17 cellular contexts compared by ENCODE assay signal in the genomic region with DNA sequence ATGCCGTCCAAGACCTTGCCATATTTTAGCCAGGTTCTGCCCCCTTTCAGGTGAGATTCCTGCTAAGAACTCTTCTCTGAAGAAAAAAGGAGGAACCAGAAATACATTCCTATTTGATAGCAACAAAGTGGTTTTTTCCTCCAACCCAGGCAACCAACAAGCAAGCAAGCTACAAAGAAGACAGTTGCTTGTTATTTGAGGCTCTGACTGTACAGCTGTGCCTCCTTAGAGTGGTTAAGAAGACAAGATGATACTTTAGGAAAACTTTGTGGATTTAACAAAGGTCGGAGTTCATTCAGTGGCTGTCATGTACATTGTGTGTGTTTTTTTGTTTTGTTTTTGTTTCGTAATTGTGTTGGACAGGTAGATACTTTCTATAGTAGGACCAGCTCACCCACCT. TPM values are rescaled to one million over a fixed set of nuclear protein-coding genes. Genes with fewer than 3 reads are reported as not detected.
DNase-seq lines count a peak whose midpoint lies in the region; ATAC-seq and TF ChIP-seq lines count a peak whose summit lies in the region.
"Had no signal": no experiment of that assay in that cellular context is flagged by ENCODE, and none has a peak within 500 bp of the region (broad histone marks: within the 10 kb centered on the region; RNA-seq: fewer than 3 reads in every experiment).

No MANE protein-coding gene starts in this region.

- H3K23ac ChIP-seq in mesenchymal stem cell (ENCODE audit: low read length in 2 of 2) = no peak overlapping the region

- peak overlapping the region; percentile 42 for H2AK5ac ChIP-seq in mesenchymal stem cell (ENCODE audit: low read length, severe bottlenecking)

- DNase-seq in HFFc6 (no peak), brain microvascular endothelial cell (no peak), mesenchymal stem cell (no peak), stomach (no peak), esophagus muscularis mucosa (ENCODE audit: extremely low spot score) (no peak), DMS114 treated with DMSO at 0.1 percent for 48 hours (lab: John Stamatoyannopoulos, UW; ENCODE audit: unreplicated experiment) (no peak)
- no peak for DNase-seq in stimulated activated CD4-positive, alpha-beta T cell treated with anti-CD3 and anti-CD28 coated beads, Interleukin-4, amount 100 ng/mL, for 4 hours
- DNase-seq: activated CD4-positive, alpha-beta T cell treated with anti-CD3 and anti-CD28 coated beads for 48 hours; activated naive CD8-positive, alpha-beta T cell treated with anti-CD3 and anti-CD28 coated beads, Interleukin-2, amount 50 U/mL, for 24 hours; activated T-cell treated with anti-CD3 and anti-CD28 coated beads, Interleukin-2, amount 50 U/mL, for 1 hour; left lung; NCI-H2081 treated with DMSO at 0.1 percent for 48 hours; NCI-H748 treated with DMSO at 0.1 percent for 48 hours; substantia nigra had no signal

- no peak overlapping the region for H2AFZ ChIP-seq in mesenchymal stem cell (ENCODE audit: low read depth, low read length)

- peaks cover 3% of the 10 kb centered on the region for H3K27me3 Mint-ChIP-seq in HFFc6 (ENCODE audit: insufficient read depth)

- in situ Hi-C loops in brain microvascular endothelial cell (cut with HindIII; ENCODE audit: low pct_ligation_motif_present, low sequenced_read_pairs) = no loop called here

- no peak overlapping the region for H3K4me3 ChIP-seq in brain microvascular endothelial cell (ENCODE audit: low read depth, low read length)
- H3K4me3 ChIP-seq in mesenchymal stem cell (ENCODE audit: insufficient read depth in 1 of 2, low read depth in 1 of 2, low read length in 2 of 2) = no peak overlapping the region
- H3K4me3 ChIP-seq in stomach = no peak overlapping the region
- no peak overlapping the region for H3K4me3 ChIP-seq in esophagus muscularis mucosa
- H3K4me3 ChIP-seq: left lung had no signal

- H3K4ac ChIP-seq in mesenchymal stem cell (ENCODE audit: low read depth in 1 of 2, low read length in 2 of 2) = peak overlapping the region; percentile 24 to 78

- no peak overlapping the region for H4K8ac ChIP-seq in mesenchymal stem cell (ENCODE audit: low read length)

- 97% methylated on average over 2 of the region's 3 CpGs for WGBS in mesenchymal stem cell
- 85 to 91% (median 88%) methylated on average over 3 of the region's 3 CpGs for WGBS in stomach, 5 donors
- 94% methylated on average over 3 of the region's 3 CpGs for WGBS in esophagus muscularis mucosa

- peaks cover 100% of the 10 kb centered on the region for H3K4me1 Mint-ChIP-seq in HFFc6 (ENCODE audit: low read depth)

- H2BK12ac ChIP-seq in mesenchymal stem cell (ENCODE audit: low read length in 2 of 2) = peak overlapping the region in 1 of 2 experiments; percentile 70

- no peak overlapping the region for H3K4me2 ChIP-seq in mesenchymal stem cell (ENCODE audit: low read length, poor library complexity, severe bottlenecking)

- peak overlapping the region; percentile 93 for H3K27ac ChIP-seq in brain microvascular endothelial cell
- H3K27ac ChIP-seq in mesenchymal stem cell (ENCODE audit: low read length, poor library complexity, severe bottlenecking) = peak overlapping the region; percentile 99
- H3K27ac ChIP-seq in stomach = peak overlapping the region; percentile 13 to 94 (median 88)
- H3K27ac ChIP-seq in esophagus muscularis mucosa (replicated peaks in 1 of 4) = peak overlapping the region in 2 of 4 donors; percentile 86 to 90

- H3K27me3 ChIP-seq in brain microvascular endothelial cell (replicated peaks) = no peaks in the 10 kb centered on the region
- no peaks in the 10 kb centered on the region for H3K27me3 ChIP-seq in mesenchymal stem cell (ENCODE audit: control insufficient read depth in 1 of 2, insufficient read depth in 1 of 2, low read length in 2 of 2)
- no peaks in the 10 kb centered on the region for H3K27me3 ChIP-seq in stomach
- H3K27me3 ChIP-seq in esophagus muscularis mucosa = no peaks in the 10 kb centered on the region

- no peak overlapping the region for H2BK15ac ChIP-seq in mesenchymal stem cell (ENCODE audit: low read depth, poor library complexity, severe bottlenecking)

- H3K9ac ChIP-seq in mesenchymal stem cell (ENCODE audit: low read length) = peak overlapping the region; percentile 91

- H3K9me3 Mint-ChIP-seq in HFFc6 = no peaks in the 10 kb centered on the region
- H3K9me3 Mint-ChIP-seq: activated naive CD8-positive, alpha-beta T cell treated with anti-CD3 and anti-CD28 coated beads, Interleukin-2, amount 50 U/mL, for 24 hours; T-helper 2 cell treated with Interferon-gamma antibody and Interleukin-4, amounts not matched to agents 5 μg/mL and 100 μg/mL, for 36 hours had no signal

- TF ChIP-seq POLR2A in stomach (IDR thresholded peaks at IDR 0.05) (no peak), esophagus muscularis mucosa (IDR thresholded peaks at IDR 0.05; ENCODE audit: low read depth) (no peak)

- H3K14ac ChIP-seq in mesenchymal stem cell (ENCODE audit: low read length in 2 of 2) = no peak overlapping the region

- H3K27ac Mint-ChIP-seq in HFFc6 = peak overlapping the region; percentile 100
- H3K27ac Mint-ChIP-seq: activated naive CD8-positive, alpha-beta T cell treated with anti-CD3 and anti-CD28 coated beads, Interleukin-2, amount 50 U/mL, for 24 hours; CD14-positive monocyte; T-helper 2 cell treated with Interferon-gamma antibody and Interleukin-4, amounts not matched to agents 5 μg/mL and 100 μg/mL, for 36 hours had no signal

- no peak for ATAC-seq in HG02798 (IDR thresholded peaks at IDR 0.05; ENCODE audit: poor library complexity, unreplicated experiment)
- ATAC-seq: activated naive CD8-positive, alpha-beta T cell treated with anti-CD3 and anti-CD28 coated beads, Interleukin-2, amount 50 U/mL, for 24 hours; left lung had no signal

- TF ChIP-seq CTCF in HFFc6 (IDR thresholded peaks at IDR 0.05) (no peak), brain microvascular endothelial cell (IDR thresholded peaks at IDR 0.05; ENCODE audit: low read depth, low read length, missing control alignments) (no peak), stomach (IDR thresholded peaks at IDR 0.05) (no peak), esophagus muscularis mucosa (IDR thresholded peaks at IDR 0.05) (no peak)

- peak overlapping the region; percentile 87 for H3K4me3 Mint-ChIP-seq in HFFc6
- H3K4me3 Mint-ChIP-seq: activated naive CD8-positive, alpha-beta T cell treated with anti-CD3 and anti-CD28 coated beads, Interleukin-2, amount 50 U/mL, for 24 hours; T-helper 2 cell treated with Interferon-gamma antibody and Interleukin-4, amounts not matched to agents 5 μg/mL and 100 μg/mL, for 36 hours had no signal

- H3K36me3 ChIP-seq in brain microvascular endothelial cell (replicated peaks) = no peaks in the 10 kb centered on the region
- H3K36me3 ChIP-seq in mesenchymal stem cell (ENCODE audit: control insufficient read depth in 1 of 2, insufficient read depth in 2 of 2, low read depth in 1 of 2, low read length in 2 of 2) = peaks cover 0 to 2% of the 10 kb centered on the region in 2 experiments
- no peaks in the 10 kb centered on the region for H3K36me3 ChIP-seq in stomach
- H3K36me3 ChIP-seq in esophagus muscularis mucosa = no peaks in the 10 kb centered on the region
- H3K36me3 ChIP-seq: left lung had no signal

- H3K9me3 ChIP-seq in mesenchymal stem cell (ENCODE audit: control insufficient read depth, low read length) (no peaks in the 10 kb centered on the region), stomach (no peaks in the 10 kb centered on the region), esophagus muscularis mucosa (no peaks in the 10 kb centered on the region)
- H3K9me3 ChIP-seq: left lung had no signal

- peak overlapping the region; percentile 66 for H2BK120ac ChIP-seq in mesenchymal stem cell (ENCODE audit: low read depth, low read length)

- H3K36me3 Mint-ChIP-seq in HFFc6 (ENCODE audit: low read depth) = peaks cover 17% of the 10 kb centered on the region
- H3K36me3 Mint-ChIP-seq: CD14-positive monocyte had no signal

- peak overlapping the region; percentile 81 to 91 for H3K18ac ChIP-seq in mesenchymal stem cell (ENCODE audit: low read depth in 1 of 2, low read length in 2 of 2)

- TF ChIP-seq EP300 in stomach (IDR thresholded peaks at IDR 0.05) (no peak), esophagus muscularis mucosa (IDR thresholded peaks at IDR 0.05) (no peak)

- intact Hi-C loops in stomach (cut with DNase I; ENCODE audit: low total_unique reads) (no loop called here), esophagus muscularis mucosa (cut with DNase I) (no loop called here)

- no peak overlapping the region for H4K91ac ChIP-seq in mesenchymal stem cell (ENCODE audit: low read length)

- H3K4me1 ChIP-seq in mesenchymal stem cell (ENCODE audit: control insufficient read depth, insufficient read depth, low read depth, low read length) = peaks cover 23% of the 10 kb centered on the region
- peaks cover 45 to 93% (median 57%) of the 10 kb centered on the region in 4 donors for H3K4me1 ChIP-seq in stomach
- peaks cover 56 to 69% (median 63%) of the 10 kb centered on the region in 4 donors for H3K4me1 ChIP-seq in esophagus muscularis mucosa

- no peak overlapping the region for H2BK5ac ChIP-seq in mesenchymal stem cell (ENCODE audit: low read depth, low read length, poor library complexity, severe bottlenecking)

- no peaks in the 10 kb centered on the region for H3K79me1 ChIP-seq in mesenchymal stem cell (replicated peaks; ENCODE audit: low read length, poor library complexity, severe bottlenecking)

RNA-seq across cellular contexts. Expression of gene TEAD1, which starts 21.7 kb away (rescaled TPM):
- total RNA-seq in HFFc6 (2021; fragmentation: NEBNext Ultra II Directional; extraction: Animal tissue kit (Norgen Biotek cat#: 25700)) = 100 to 1,000 TPM; 218 to 252 (median 227) TPM
- 60.7 TPM for polyA plus RNA-seq in mesenchymal stem cell (2013, experiment 1 of 2)
- 58.9 TPM for polyA plus RNA-seq in mesenchymal stem cell (2013, experiment 2 of 2)
- 100 to 1,000 TPM in 1 of 5 donors, 10 to 100 TPM in 4; 52.5 to 133 (median 85.0) TPM for total RNA-seq in stomach
- 10 to 100 TPM in 1 of 3 donors, 1 to 10 TPM in 2; 4.9 to 13.1 (median 8.4) TPM for polyA plus RNA-seq in stomach
- 100 to 1,000 TPM; 147 to 307 (median 232) TPM for total RNA-seq in esophagus muscularis mucosa
- polyA plus RNA-seq: CD14-positive monocyte had no signal
